Comparison of ENCODE assay signal across 5 cellular contexts in genomic region chr10:89624020-89624419, GRCh38.
"Had no signal": no experiment of that assay in that cellular context is flagged by ENCODE, and none has a peak within 500 bp of the region (broad histone marks: within the 10 kb centered on the region; RNA-seq: fewer than 3 reads in every experiment).

No MANE protein-coding gene starts in this region.

- H3K27me3 Mint-ChIP-seq: IgD-negative memory B cell had no signal

- DNase-seq: IMR-90, KBM-7 had no signal

- H3K27ac ChIP-seq: HL-60 had no signal

- H3K4me3 ChIP-seq: K562 had no signal

- ATAC-seq: K562 had no signal

- H3K27ac Mint-ChIP-seq: IgD-negative memory B cell had no signal

- H3K4me3 Mint-ChIP-seq: IgD-negative memory B cell had no signal
